ENCODE assay signal across 8 cellular contexts in genomic region chr12:48286665-48287064, GRCh38.
DNase-seq lines count a peak whose midpoint lies in the region; ATAC-seq, FAIRE-seq and TF ChIP-seq lines count a peak whose summit lies in the region.

No MANE protein-coding gene starts in this region.

- intact Hi-C loops in CD14-positive monocyte (cut with micrococcal nuclease) (loop anchor here (10.0 kb wide), 2 partner anchors 58 to 72 kb away; no protein-coding TSS in a partner anchor), HCT116 (cut with micrococcal nuclease) (loop anchor here (10.0 kb wide), 1 partner anchor 168 kb away; no protein-coding TSS in a partner anchor)

- no peaks in the 10 kb centered on the region for H4K20me1 ChIP-seq in HCT116 (ENCODE audit: insufficient read depth)

- DNase-seq in CD14-positive monocyte (ENCODE audit: low spot score) (no peak), HCT116 (ENCODE audit: low read depth, low spot score) (no peak), left lobe of liver (ENCODE audit: low spot score) (no peak), cerebellar nuclear complex (lab: John Stamatoyannopoulos, UW) (no peak), NCI-H1694 treated with DMSO at 0.1 percent for 48 hours (lab: John Stamatoyannopoulos, UW) (no peak), H54 (ENCODE audit: insufficient read length, low spot score) (no peak)

- POLR2A ChIA-PET in HCT116 (lab: Charles Lee), result no interaction called here

- peaks cover 0 to 3% of the 10 kb centered on the region in 2 donors for H3K36me3 Mint-ChIP-seq in CD14-positive monocyte
- no peaks in the 10 kb centered on the region for H3K36me3 Mint-ChIP-seq in activated T-helper 17 cell treated with anti-CD3 and anti-CD28 coated beads, Interleukin-2, amount 50 U/mL, for 72 hours (ENCODE audit: low read depth)

- TF ChIP-seq CTCF in CD14-positive monocyte (IDR thresholded peaks at IDR 0.05), result peak; percentile 55
- peak; percentile 4 to 59 (median 55); a peak in 4 of 6 replicates for TF ChIP-seq CTCF in HCT116 (IDR thresholded peaks at IDR 0.05 in 2 of 3, conservative IDR thresholded peaks at IDR 0.05 in 1 of 3; ENCODE audit: borderline replicate concordance in 1 of 3, insufficient read depth in 1 of 3, low read depth in 2 of 3, low read length in 2 of 3)

- no peak overlapping the region for H3K4me3 Mint-ChIP-seq in CD14-positive monocyte
- H3K4me3 Mint-ChIP-seq in activated T-helper 17 cell treated with anti-CD3 and anti-CD28 coated beads, Interleukin-2, amount 50 U/mL, for 72 hours, result peak overlapping the region; percentile 58

- H3K9me3 Mint-ChIP-seq in CD14-positive monocyte, result peaks cover 0 to 3% (median 0%) of the 10 kb centered on the region in 7 donors
- H3K9me3 Mint-ChIP-seq in activated T-helper 17 cell treated with anti-CD3 and anti-CD28 coated beads, Interleukin-2, amount 50 U/mL, for 72 hours, result peaks cover 10% of the 10 kb centered on the region

- no TSS peak for BruUV-seq in HCT116 (replicated peaks; lab: Mats Ljungman, UMichigan)

- TF ChIP-seq POLR2A in HCT116 (IDR thresholded peaks at IDR 0.05; ENCODE audit: borderline replicate concordance, extremely low read depth, insufficient read depth, insufficient read length), result no peak
- TF ChIP-seq POLR2A in H54 (IDR thresholded peaks at IDR 0.05; ENCODE audit: low read depth, low read length), result no peak

- ATAC-seq in HCT116 (peak; percentile 81), left lobe of liver (peak; percentile 53), HG03196 (IDR thresholded peaks at IDR 0.05; ENCODE audit: unreplicated experiment) (no peak)
- ATAC-seq in activated T-helper 17 cell treated with anti-CD3 and anti-CD28 coated beads, Interleukin-2, amount 50 U/mL, for 72 hours (replicated peaks), result no peak

- H3K4me1 Mint-ChIP-seq in CD14-positive monocyte, result peaks cover 53% of the 10 kb centered on the region
- peaks cover 11% of the 10 kb centered on the region for H3K4me1 Mint-ChIP-seq in activated T-helper 17 cell treated with anti-CD3 and anti-CD28 coated beads, Interleukin-2, amount 50 U/mL, for 72 hours

- no peaks in the 10 kb centered on the region for H3K36me3 ChIP-seq in HCT116 (ENCODE audit: control insufficient read depth in 1 of 2, insufficient read depth in 2 of 2, low read length in 2 of 2)

- H3K79me2 ChIP-seq in HCT116 (ENCODE audit: insufficient read depth, low read length), result no peaks in the 10 kb centered on the region

- RAD21 ChIA-PET in HCT116 (lab: Charles Lee; ENCODE audit: low non-redundant PET in 1 of 2, low total read pairs in 2 of 2, uncharacterized antibody in 2 of 2, unreplicated experiment in 2 of 2), result no interaction called here

- CTCF ChIA-PET in HCT116 (lab: Charles Lee), result interaction anchor here (1.0 to 1.8 kb wide), 2 partner anchors 167 to 332 kb away, joined by 3 to 4 read pairs; no protein-coding TSS in a partner anchor

- H3K9ac ChIP-seq in HCT116 (ENCODE audit: low read length), result no peak overlapping the region

- no peak overlapping the region for H3K27ac ChIP-seq in HCT116 (ENCODE audit: low read depth, low read length)

- peak; percentile 36 for TF ChIP-seq RAD21 in HCT116 (IDR thresholded peaks at IDR 0.05; ENCODE audit: low read depth)

- no peak for FAIRE-seq in H54 (lab: Jason Lieb, UNC)

- H3K4me3 ChIP-seq in HCT116 (replicated peaks in 1 of 2; ENCODE audit: low read depth in 1 of 2, low read length in 2 of 2), result no peak overlapping the region

- no peaks in the 10 kb centered on the region for H3K9me2 ChIP-seq in HCT116 (ENCODE audit: insufficient read depth)

- peaks cover 2 to 4% (median 3%) of the 10 kb centered on the region in 3 donors for H3K27me3 Mint-ChIP-seq in CD14-positive monocyte (ENCODE audit: low read depth in 3 of 3)
- H3K27me3 Mint-ChIP-seq in activated T-helper 17 cell treated with anti-CD3 and anti-CD28 coated beads, Interleukin-2, amount 50 U/mL, for 72 hours, result peaks cover 10% of the 10 kb centered on the region

- no peaks in the 10 kb centered on the region for H3K4me1 ChIP-seq in HCT116 (ENCODE audit: control insufficient read depth in 1 of 2, insufficient read depth in 2 of 2, low read length in 2 of 2)

- peak overlapping the region in 5 of 7 donors; percentile 75 to 92 (median 86) for H3K27ac Mint-ChIP-seq in CD14-positive monocyte
- H3K27ac Mint-ChIP-seq in activated T-helper 17 cell treated with anti-CD3 and anti-CD28 coated beads, Interleukin-2, amount 50 U/mL, for 72 hours, result peak overlapping the region; percentile 79

- H3K27me3 ChIP-seq in HCT116 (ENCODE audit: insufficient read depth, low read length), result no peaks in the 10 kb centered on the region

- H3K9me3 ChIP-seq in HCT116 (ENCODE audit: control insufficient read depth in 1 of 2, insufficient read depth in 1 of 2, low read depth in 1 of 2, low read length in 2 of 2), result no peaks in the 10 kb centered on the region

- H2AFZ ChIP-seq in HCT116 (ENCODE audit: low read depth, low read length, poor library complexity, severe bottlenecking), result peak overlapping the region; percentile 49

- no peak overlapping the region for H3K4me2 ChIP-seq in HCT116 (ENCODE audit: low read length)

TF ChIP-seq in HCT116, 20 proteins besides CTCF, POLR2A, EP300 and RAD21:
- TF ChIP-seq EZH2 (IDR thresholded peaks at IDR 0.05), result no peak

Comparison
In these comparisons a context has a peak if more than half of its experiments do, and no peak if none do; other contexts are left out.
1. ATAC-seq: peak in HCT116 (single experiment) and left lobe of liver (single experiment); none in activated T-helper 17 cell treated with anti-CD3 and anti-CD28 coated beads, Interleukin-2, amount 50 U/mL, for 72 hours (single experiment) and HG03196 (single experiment).